In genomic region chr15:66928784-66929183, GRCh38 we compare ENCODE assay signal across 24 cellular contexts.
"Had no signal": no experiment of that assay in that cellular context is flagged by ENCODE, and none has a peak within 500 bp of the region (broad histone marks: within the 10 kb centered on the region; RNA-seq: fewer than 3 reads in every experiment).

No MANE protein-coding gene starts in this region.

- DNase-seq: left ventricle myocardium inferior; naive B cell; nucleus accumbens; pancreas; psoas muscle; stimulated activated CD4-positive, alpha-beta T cell treated with anti-CD3 and anti-CD28 coated beads, Interleukin-1b, Interleukin-23, amount 100 ng/mL, for 48 hours; stimulated activated CD4-positive, alpha-beta T cell treated with anti-CD3 and anti-CD28 coated beads, Interleukin-2, amount 100 ng/mL, for 48 hours; stimulated activated CD4-positive, alpha-beta T cell treated with anti-CD3 and anti-CD28 coated beads, Interleukin-4, amount 100 ng/mL, for 4 hours; stimulated activated CD8-positive, alpha-beta memory T cell treated with anti-CD3 and anti-CD28 coated beads, Interleukin-4, amount 100 ng/mL, for 48 hours; stimulated activated naive CD4-positive, alpha-beta T cell treated with Interleukin-2 at 50 U/mL for 16 hours; stimulated activated naive CD8-positive, alpha-beta T cell treated with anti-CD3 and anti-CD28 coated beads, Interleukin-15, amount 100 ng/mL, for 72 hours; testis; thyroid gland; transverse colon; upper lobe of left lung had no signal

- FAIRE-seq: pancreas had no signal

- H3K4me1 Mint-ChIP-seq: naive B cell; stimulated activated memory B cell treated with anti-CD40 and anti-IgM and Interleukin-4, amounts not matched to agents 10 μg/mL and 1 μg/mL and 100 μg/mL, for 72 hours had no signal

- H3K79me2 ChIP-seq: hepatocyte had no signal

- H3K4me1 ChIP-seq: psoas muscle had no signal

- H3K4me3 ChIP-seq: hepatocyte, left ventricle myocardium inferior, lung, pancreas, psoas muscle, right lobe of liver, smooth muscle cell, testis, thyroid gland, transverse colon, upper lobe of left lung, vagina had no signal

- H3K36me3 ChIP-seq: left ventricle myocardium inferior, pancreas, right lobe of liver, thyroid gland, transverse colon, upper lobe of left lung, vagina had no signal

- H3K27ac ChIP-seq: hepatocyte, pancreas, psoas muscle, right lobe of liver, testis, thyroid gland, upper lobe of left lung had no signal

- H3K4me2 ChIP-seq: hepatocyte, smooth muscle cell had no signal

- H2AFZ ChIP-seq: hepatocyte had no signal

- H3K36me3 Mint-ChIP-seq: stimulated activated memory B cell treated with anti-CD40 and anti-IgM and Interleukin-4, amounts not matched to agents 10 μg/mL and 1 μg/mL and 100 μg/mL, for 72 hours had no signal

- ATAC-seq: pancreas; psoas muscle; right lobe of liver; stimulated activated memory B cell treated with anti-CD40 and anti-IgM and Interleukin-4, amounts not matched to agents 10 μg/mL and 1 μg/mL and 100 μg/mL, for 72 hours; stimulated activated naive CD8-positive, alpha-beta T cell treated with anti-CD3 and anti-CD28 coated beads, Interleukin-15, amount 100 ng/mL, for 72 hours had no signal

- H3K9me3 ChIP-seq: pancreas, psoas muscle, right lobe of liver, testis, thyroid gland, transverse colon, upper lobe of left lung, vagina had no signal

- H3K27me3 ChIP-seq: hepatocyte, pancreas, right lobe of liver, testis, thyroid gland, transverse colon, upper lobe of left lung, vagina had no signal

- H3K4me3 Mint-ChIP-seq: mesothelial cell of epicardium; naive B cell; nephron; neural crest cell; stimulated activated memory B cell treated with anti-CD40 and anti-IgM and Interleukin-4, amounts not matched to agents 10 μg/mL and 1 μg/mL and 100 μg/mL, for 72 hours; stimulated activated naive CD8-positive, alpha-beta T cell treated with anti-CD3 and anti-CD28 coated beads, Interleukin-15, amount 100 ng/mL, for 72 hours had no signal

- H3K27ac Mint-ChIP-seq: nephron; stimulated activated memory B cell treated with anti-CD40 and anti-IgM and Interleukin-4, amounts not matched to agents 10 μg/mL and 1 μg/mL and 100 μg/mL, for 72 hours; stimulated activated naive CD8-positive, alpha-beta T cell treated with anti-CD3 and anti-CD28 coated beads, Interleukin-15, amount 100 ng/mL, for 72 hours had no signal
